In genomic region chr2:172510083-172510482, GRCh38 we compare ENCODE assay signal across 21 cellular contexts. TPM values are rescaled to one million over a fixed set of nuclear protein-coding genes. Genes with fewer than 3 reads are reported as not detected.
DNase-seq lines count a peak whose midpoint lies in the region; ATAC-seq and TF ChIP-seq lines count a peak whose summit lies in the region.
"Had no signal": no experiment of that assay in that cellular context is flagged by ENCODE, and none has a peak within 500 bp of the region (broad histone marks: within the 10 kb centered on the region; RNA-seq: fewer than 3 reads in every experiment).

No MANE protein-coding gene starts in this region.

- H3K36me3 Mint-ChIP-seq in IgD-negative memory B cell = peaks cover 2% of the 10 kb centered on the region

- no peaks in the 10 kb centered on the region for H3K4me1 ChIP-seq in mucosa of descending colon (ENCODE audit: low read depth)
- H3K4me1 ChIP-seq in foreskin keratinocyte = no peaks in the 10 kb centered on the region
- H3K4me1 ChIP-seq: stomach, upper lobe of left lung had no signal

- H3K36me3 ChIP-seq in mucosa of descending colon (ENCODE audit: low read depth) = no peaks in the 10 kb centered on the region

- H3K4me3 ChIP-seq in mucosa of descending colon = no peak overlapping the region
- H3K4me3 ChIP-seq: SK-N-MC, stomach, upper lobe of left lung had no signal

- ATAC-seq in mucosa of descending colon (peak; percentile 56), foreskin keratinocyte (no peak)

- H3K27ac ChIP-seq in foreskin keratinocyte = no peak overlapping the region
- H3K27ac ChIP-seq: 22Rv1, SK-N-MC, stomach, upper lobe of left lung had no signal

- no peaks in the 10 kb centered on the region for H3K27me3 ChIP-seq in foreskin keratinocyte
- H3K27me3 ChIP-seq: stomach, upper lobe of left lung had no signal

- no peaks in the 10 kb centered on the region for H3K27me3 Mint-ChIP-seq in IgD-negative memory B cell
- H3K27me3 Mint-ChIP-seq: activated CD4-positive, alpha-beta memory T cell treated with anti-CD3 and anti-CD28 coated beads for 36 hours; CD4-positive, alpha-beta memory T cell had no signal

- TF ChIP-seq CTCF in mucosa of descending colon (IDR thresholded peaks at IDR 0.05) (no peak), foreskin keratinocyte (conservative IDR thresholded peaks at IDR 0.05) (no peak)

- peak; percentile 26 for DNase-seq in SIG-M5 treated with dmso at 0.1 percent for 504 hours (lab: John Stamatoyannopoulos, UW; ENCODE audit: unreplicated experiment)
- no peak for DNase-seq in SIG-M5 (lab: John Stamatoyannopoulos, UW)
- DNase-seq in SKM-1 (lab: John Stamatoyannopoulos, UW; ENCODE audit: unreplicated experiment) = peak; percentile 29
- no peak for DNase-seq in mucosa of descending colon
- no peak for DNase-seq in foreskin keratinocyte
- DNase-seq in nucleus accumbens (lab: John Stamatoyannopoulos, UW) = no peak
- no peak for DNase-seq in stimulated activated CD4-positive, alpha-beta T cell treated with anti-CD3 and anti-CD28 coated beads, Interleukin-2, amount 100 ng/mL, for 24 hours
- DNase-seq: activated CD4-positive, alpha-beta memory T cell treated with anti-CD3 and anti-CD28 coated beads for 36 hours; CD4-positive, alpha-beta memory T cell; DND-41; NCI-H2081; NCI-H510A treated with DMSO at 0.1 percent for 48 hours; retina; stimulated activated CD4-positive, alpha-beta T cell treated with anti-CD3 and anti-CD28 coated beads, Interleukin-12 subunit alpha, Interleukin-12 subunit beta, amount 100 ng/mL, for 4 hours; stomach; upper lobe of left lung had no signal

- peaks cover 0 to 11% (median 3%) of the 10 kb centered on the region in 3 donors for H3K9me3 Mint-ChIP-seq in IgD-negative memory B cell

- intact Hi-C loops in mucosa of descending colon (cut with DNase I, micrococcal nuclease) = no loop called here

- H3K4me1 Mint-ChIP-seq in IgD-negative memory B cell = peaks cover 13 to 28% (median 18%) of the 10 kb centered on the region in 3 donors
- H3K4me1 Mint-ChIP-seq: mesothelial cell of epicardium had no signal

- peaks cover 20% of the 10 kb centered on the region for H3K9me3 ChIP-seq in mucosa of descending colon

- peak overlapping the region in 3 of 4 donors; percentile 59 to 84 (median 75) for H3K4me3 Mint-ChIP-seq in IgD-negative memory B cell
- H3K4me3 Mint-ChIP-seq: activated CD4-positive, alpha-beta memory T cell treated with anti-CD3 and anti-CD28 coated beads for 36 hours; mesothelial cell of epicardium had no signal

- peak overlapping the region; percentile 6 to 32 (median 16) for H3K27ac Mint-ChIP-seq in IgD-negative memory B cell
- H3K27ac Mint-ChIP-seq: activated CD4-positive, alpha-beta memory T cell treated with anti-CD3 and anti-CD28 coated beads for 36 hours; activated T-helper 2 cell treated with anti-CD3 and anti-CD28 coated beads, Interferon-gamma antibody, Interleukin-2, Interleukin-4, amounts not matched to agents 10 μg/mL and 5 μg/mL and 100 μg/mL, durations not matched to agents 14 hours and 24 hours and 36 hours; mesothelial cell of epicardium had no signal

RNA-seq across cellular contexts. Expression of gene PDK1, which starts 45.8 kb away (rescaled TPM):
- polyA plus RNA-seq in IgD-negative memory B cell (17.9 TPM), foreskin keratinocyte (2.6 and 2.8 TPM in 2 replicates)
- total RNA-seq in mucosa of descending colon (10 to 100 TPM; 11.6 to 16.5 (median 14.7) TPM), foreskin keratinocyte (7.1 and 7.8 TPM in 2 replicates)

Comparison
In these comparisons a context has a peak if more than half of its experiments do, and no peak if none do; other contexts are left out.
1. DNase-seq: peak in SIG-M5 treated with dmso at 0.1 percent for 504 hours (single experiment) and SKM-1 (single experiment); none in SIG-M5 (single experiment), mucosa of descending colon (0 of 3), foreskin keratinocyte (0 of 2), nucleus accumbens (0 of 56) and stimulated activated CD4-positive, alpha-beta T cell treated with anti-CD3 and anti-CD28 coated beads, Interleukin-2, amount 100 ng/mL, for 24 hours (0 of 2).